Comparison of ENCODE assay signal across 10 cellular contexts in genomic region chr1:169586067-169586394, GRCh38. TPM values are rescaled to one million over a fixed set of nuclear protein-coding genes. Genes with fewer than 3 reads are reported as not detected.
DNase-seq lines count a peak whose midpoint lies in the region; ATAC-seq, FAIRE-seq and TF ChIP-seq lines count a peak whose summit lies in the region.
"Had no signal": no experiment of that assay in that cellular context is flagged by ENCODE, and none has a peak within 500 bp of the region (broad histone marks: within the 10 kb centered on the region; RNA-seq: fewer than 3 reads in every experiment).

No MANE protein-coding gene starts in this region.

- no peak for DNase-seq in GM12878 (ENCODE audit: low read depth, low spot score)
- DNase-seq in GM12891 (ENCODE audit: insufficient read length, low spot score): no peak
- DNase-seq in superior temporal gyrus (ENCODE audit: extremely low spot score): no peak
- DNase-seq in SIG-M5 (lab: John Stamatoyannopoulos, UW): no peak

- no peak for TF ChIP-seq CTCF in GM12878 (IDR thresholded peaks at IDR 0.05 in 2 of 3, conservative IDR thresholded peaks at IDR 0.05 in 1 of 3; ENCODE audit: control insufficient read depth in 2 of 3, extremely low read depth in 1 of 3, insufficient read depth in 1 of 3, low read depth in 3 of 3, low read length in 3 of 3)

- TF ChIP-seq RAD21 in GM12878 (IDR thresholded peaks at IDR 0.05; ENCODE audit: insufficient read depth, low read depth, low read length): no peak

- in situ Hi-C loops in GM12878 (cut with MboI): no loop called here

- POLR2A ChIA-PET in GM12878 (lab: Charles Lee): no interaction called here

- H3K4me2 ChIP-seq in GM12878 (ENCODE audit: control insufficient read depth, insufficient read depth): peak overlapping the region; percentile 32

- no peak overlapping the region for H3K9ac ChIP-seq in GM12878 (ENCODE audit: control insufficient read depth, insufficient read depth, low read length)

- H3K4me3 ChIP-seq in GM12878 (0 out of 2 replicates have a peak overlapping the region, but pooled peaks have one; percentile 15), neuron (ENCODE audit: low read length) (no peak overlapping the region)
- H3K4me3 ChIP-seq: uterus had no signal

- H3K27me3 ChIP-seq in GM12878 (replicated peaks in 1 of 2; ENCODE audit: control insufficient read depth in 2 of 2, insufficient read depth in 2 of 2, low read length in 1 of 2) (no peaks in the 10 kb centered on the region; a peak in 1 of 4 replicates), neuron (ENCODE audit: insufficient read depth, low read length) (peaks cover 5% of the 10 kb centered on the region)
- H3K27me3 ChIP-seq: uterus had no signal

- CTCF ChIA-PET in GM12878 (lab: Yijun Ruan, JAX): interaction anchor here (0.6 to 5.6 kb wide), 23 partner anchors 9 to 628 kb away, joined by 3 to 78 read pairs (median 4); no protein-coding TSS in a partner anchor

- no peak overlapping the region for H3K27ac ChIP-seq in GM12878 (ENCODE audit: control insufficient read depth, insufficient read depth)
- H3K27ac ChIP-seq: uterus had no signal

- peak; percentile 34 for ATAC-seq in GM19035 (IDR thresholded peaks at IDR 0.05; ENCODE audit: unreplicated experiment)
- peak; percentile 16 for ATAC-seq in HG03097 (IDR thresholded peaks at IDR 0.05; ENCODE audit: low FRiP score, unreplicated experiment)
- peak; percentile 52 for ATAC-seq in GM12878
- no peak for ATAC-seq in GM19328 (IDR thresholded peaks at IDR 0.05; ENCODE audit: unreplicated experiment)

- TF ChIP-seq POLR2A in GM12878 (IDR thresholded peaks at IDR 0.05; ENCODE audit: low read depth, low read length) (no peak), GM12891 (IDR thresholded peaks at IDR 0.05; ENCODE audit: low read depth, low read length) (no peak)

- H2AFZ ChIP-seq in GM12878 (ENCODE audit: control insufficient read depth, low read depth, low read length): peak overlapping the region; percentile 45
- H2AFZ ChIP-seq in neuron (ENCODE audit: low read depth, low read length): peak overlapping the region; percentile 63

- H3K79me2 ChIP-seq in GM12878 (ENCODE audit: control insufficient read depth, insufficient read depth, low read length): no peaks in the 10 kb centered on the region

- FAIRE-seq in GM12878 (lab: Jason Lieb, UNC) (no peak), GM12891 (lab: Jason Lieb, UNC) (no peak)

- peaks cover 5% of the 10 kb centered on the region; the same call in 1 of the 2 replicates for H3K4me1 ChIP-seq in GM12878 (ENCODE audit: control insufficient read depth, insufficient read depth, low read length)
- no peaks in the 10 kb centered on the region for H3K4me1 ChIP-seq in neuron (ENCODE audit: insufficient read depth, low read length)
- H3K4me1 ChIP-seq: uterus had no signal

- SMC1A ChIA-PET in GM12878 (lab: Charles Lee; ENCODE audit: uncharacterized antibody, unreplicated experiment): interaction anchor here (0.8 to 2.7 kb wide), 10 partner anchors 16 to 1184 kb away, joined by 3 to 25 read pairs (median 9); no protein-coding TSS in a partner anchor

- no peaks in the 10 kb centered on the region for H3K9me3 ChIP-seq in GM12878 (replicated peaks; ENCODE audit: control insufficient read depth, insufficient read depth, low read length)
- H3K9me3 ChIP-seq in neuron (ENCODE audit: low read length): no peaks in the 10 kb centered on the region
- H3K9me3 ChIP-seq: uterus had no signal

- no TSS peak for BruUV-seq in GM12878 (replicated peaks; lab: Mats Ljungman, UMichigan)

- H3K36me3 ChIP-seq in GM12878 (ENCODE audit: control insufficient read depth in 2 of 2, insufficient read depth in 2 of 2, low read length in 1 of 2) (no peaks in the 10 kb centered on the region), neuron (ENCODE audit: insufficient read depth, low read length) (no peaks in the 10 kb centered on the region)
- H3K36me3 ChIP-seq: uterus had no signal

- intact Hi-C loops in GM12878 (cut with micrococcal nuclease; ENCODE audit: unreplicated experiment): loop anchor here (1.0 to 5.0 kb wide), 3 partner anchors 34 to 223 kb away; partner anchors contain the start of gene SELL

- RAD21 ChIA-PET in GM12878 (lab: Charles Lee; ENCODE audit: unreplicated experiment): interaction anchor here (0.8 to 2.4 kb wide), 15 partner anchors 9 to 224 kb away, joined by 3 to 26 read pairs (median 4); a partner anchor contains a TSS

- no peaks in the 10 kb centered on the region for H4K20me1 ChIP-seq in GM12878 (ENCODE audit: control insufficient read depth, insufficient read depth)

- WGBS in GM12878 (ENCODE audit: insufficient coverage, insufficient replicate concordance, low lambda C conversion rate, missing lambda C conversion rate): 1% methylated on average over 5 of the region's 5 CpGs

- no peak for TF ChIP-seq EP300 in GM12878 (IDR thresholded peaks at IDR 0.05; ENCODE audit: borderline replicate concordance in 1 of 2, control insufficient read depth in 1 of 2, low read depth in 2 of 2, low read length in 2 of 2)

TF ChIP-seq in GM12878, 131 proteins besides CTCF, POLR2A, EP300 and RAD21:
- TF ChIP-seq ESRRA (IDR thresholded peaks at IDR 0.05; ENCODE audit: low read length) (no peak), HDAC6 (IDR thresholded peaks at IDR 0.05; ENCODE audit: unreplicated experiment) (no peak), RFX5 (IDR thresholded peaks at IDR 0.05; ENCODE audit: low read depth, low read length) (no peak)
TF ChIP-seq in GM12878: peak in this region for 0.

TF ChIP-seq in GM12891, 5 proteins besides CTCF, POLR2A, EP300 and RAD21:
- TF ChIP-seq POLR2AphosphoS5 (IDR thresholded peaks at IDR 0.05; ENCODE audit: low read depth, low read length) (no peak), TAF1 (IDR thresholded peaks at IDR 0.05; ENCODE audit: low read depth, low read length) (no peak), POU2F2 (IDR thresholded peaks at IDR 0.05; ENCODE audit: low read depth, low read length) (no peak), PAX5 (IDR thresholded peaks at IDR 0.05; ENCODE audit: insufficient read depth, low read length, severe bottlenecking) (no peak), SPI1 (IDR thresholded peaks at IDR 0.05; ENCODE audit: low read depth, low read length) (no peak)

RNA-seq across cellular contexts. Expression of gene F5, which starts 0.2 kb away (rescaled TPM):
- total RNA-seq in GM12878 (2013; cell fraction: nucleolus; rRNA removed): not detected in 2 replicates
- total RNA-seq in GM12878 (2014; rRNA removed) (under 0.01 and 0.22 TPM in 2 replicates), GM12878 (2014; rRNA removed; fragmentation: Illumina TruSeq; extraction: Trizol) (0.09 and 0.18 TPM in 2 replicates), GM12878 (2021) (0.29 and 0.72 TPM in 2 replicates)
- polyA plus RNA-seq in GM12878 (2011; ENCODE audit: low read depth): not detected
- polyA plus RNA-seq in GM12878 (2011; rRNA removed) (3.8 and 4.9 TPM in 2 replicates), GM12878 (2014; fragmentation: Illumina TruSeq; extraction: Trizol) (0.40 and 0.54 TPM in 2 replicates), GM12878 (2014; fragmentation: Nextera tagmentation; extraction: Ambion mirVana) (under 1 TPM; 0.29 to 0.46 TPM), GM12878 (2014; rRNA removed) (0.09 and 0.47 TPM in 2 replicates), GM12878 (2016; fragmentation: Nextera tagmentation; extraction: Ambion mirVana) (under 1 TPM; 0.13 to 0.35 TPM)
- polyA plus RNA-seq in GM12878 (2011; cell fraction: cytosol; rRNA removed): 2.1 and 3.1 TPM in 2 replicates
- 5.9 and 8.1 TPM in 2 replicates for polyA plus RNA-seq in GM12878 (2011; cell fraction: nucleus; rRNA removed)
- 0.12 and 0.15 TPM in 2 replicates for polyA plus RNA-seq in GM12878 (2012)
- 3.3 and 4.9 TPM in 2 replicates for polyA minus RNA-seq in GM12878 (2011; rRNA and poly(A)+ RNA removed)
- 1.9 and 3.3 TPM in 2 replicates for polyA minus RNA-seq in GM12878 (2011; cell fraction: cytosol; rRNA and poly(A)+ RNA removed)
- 4.5 and 4.7 TPM in 2 replicates for polyA minus RNA-seq in GM12878 (2011; cell fraction: nucleus; rRNA and poly(A)+ RNA removed)
- polyA plus RNA-seq in GM12891 (2012; ENCODE audit: low read depth, missing spikeins): not detected

RNA-seq across cellular contexts. Expression of gene SELP, which starts 43.9 kb away (rescaled TPM):
- total RNA-seq in GM12878 (2013; cell fraction: nucleolus; rRNA removed): not detected in 2 replicates
- total RNA-seq in GM12878 (2014; rRNA removed): not detected in 2 replicates
- 0.04 TPM in 1 of 2 replicates, not detected in the other for total RNA-seq in GM12878 (2014; rRNA removed; fragmentation: Illumina TruSeq; extraction: Trizol)
- total RNA-seq in GM12878 (2021): not detected in 2 replicates
- polyA plus RNA-seq in GM12878 (2011; ENCODE audit: low read depth): not detected
- 0.23 and 0.40 TPM in 2 replicates for polyA plus RNA-seq in GM12878 (2011; rRNA removed)
- 0.10 and 0.19 TPM in 2 replicates for polyA plus RNA-seq in GM12878 (2011; cell fraction: cytosol; rRNA removed)
- polyA plus RNA-seq in GM12878 (2011; cell fraction: nucleus; rRNA removed): 0.31 and 0.84 TPM in 2 replicates
- polyA plus RNA-seq in GM12878 (2012): not detected in 2 replicates
- polyA plus RNA-seq in GM12878 (2014; fragmentation: Illumina TruSeq; extraction: Trizol): 0.06 TPM in 1 of 2 replicates, not detected in the other
- polyA plus RNA-seq in GM12878 (2014; fragmentation: Nextera tagmentation; extraction: Ambion mirVana): not detected
- polyA plus RNA-seq in GM12878 (2014; rRNA removed): not detected in 2 replicates
- not detected for polyA plus RNA-seq in GM12878 (2016; fragmentation: Nextera tagmentation; extraction: Ambion mirVana)
- polyA minus RNA-seq in GM12878 (2011; rRNA and poly(A)+ RNA removed): 0.36 TPM in 1 of 2 replicates, not detected in the other
- not detected in 2 replicates for polyA minus RNA-seq in GM12878 (2011; cell fraction: cytosol; rRNA and poly(A)+ RNA removed)
- polyA minus RNA-seq in GM12878 (2011; cell fraction: nucleus; rRNA and poly(A)+ RNA removed): 0.29 and 0.48 TPM in 2 replicates
- polyA plus RNA-seq in GM12891 (2012; ENCODE audit: low read depth, missing spikeins): 0.40 TPM
- total RNA-seq: renal cortical epithelial cell had no signal
